In genomic region chr11:14741195-14741594, GRCh38 we compare ENCODE assay signal across 19 cellular contexts.
DNase-seq lines count a peak whose midpoint lies in the region; ATAC-seq, FAIRE-seq and TF ChIP-seq lines count a peak whose summit lies in the region.
"Had no signal": no experiment of that assay in that cellular context is flagged by ENCODE, and none has a peak within 500 bp of the region (broad histone marks: within the 10 kb centered on the region; RNA-seq: fewer than 3 reads in every experiment).

No MANE protein-coding gene starts in this region.

- BruUV-seq in HepG2 (replicated peaks; lab: Mats Ljungman, UMichigan), result no TSS peak

- peaks cover 67% of the 10 kb centered on the region for H3K4me1 Mint-ChIP-seq in activated CD8-positive, alpha-beta T cell treated with anti-CD3 and anti-CD28 coated beads for 36 hours (ENCODE audit: low read depth)
- H3K4me1 Mint-ChIP-seq in activated CD8-positive, alpha-beta T cell treated with anti-CD3 and anti-CD28 coated beads, Interleukin-2, amount 10 ng/mL, durations not matched to agents 7 days and 5 days (ENCODE audit: low read depth), result peaks cover 69% of the 10 kb centered on the region
- peaks cover 57% of the 10 kb centered on the region for H3K4me1 Mint-ChIP-seq in activated naive CD8-positive, alpha-beta T cell treated with anti-CD3 and anti-CD28 coated beads for 36 hours
- peaks cover 48 to 84% (median 69%) of the 10 kb centered on the region in 4 donors for H3K4me1 Mint-ChIP-seq in naive thymus-derived CD8-positive, alpha-beta T cell
- peaks cover 44% of the 10 kb centered on the region for H3K4me1 Mint-ChIP-seq in activated CD4-positive, alpha-beta memory T cell treated with anti-CD3 and anti-CD28 coated beads for 36 hours (ENCODE audit: low read depth)

- peak overlapping the region; percentile 28 for H3K4me2 ChIP-seq in HepG2 (ENCODE audit: low read depth, low read length)
- H3K4me2 ChIP-seq: BLaER1, GM23338 had no signal

- no peaks in the 10 kb centered on the region for H3K9me3 ChIP-seq in HepG2 (ENCODE audit: low read length)

- CTCF ChIA-PET in activated CD8-positive, alpha-beta T cell treated with anti-CD3 and anti-CD28 coated beads for 36 hours (lab: Charles Lee), result no interaction called here
- CTCF ChIA-PET in activated CD8-positive, alpha-beta T cell treated with anti-CD3 and anti-CD28 coated beads, Interleukin-2, amount 10 ng/mL, durations not matched to agents 7 days and 5 days (lab: Charles Lee), result interaction anchor here (1.0 kb wide), 1 partner anchor 13 kb away, joined by 3 read pairs; no protein-coding TSS in a partner anchor
- CTCF ChIA-PET in HepG2 (lab: Yijun Ruan, JAX; ENCODE audit: low intra/inter-chr PET ratio, low total read pairs), result no interaction called here
- CTCF ChIA-PET in activated CD4-positive, alpha-beta memory T cell treated with anti-CD3 and anti-CD28 coated beads for 36 hours (lab: Charles Lee), result no interaction called here

- POLR2A ChIA-PET in activated CD8-positive, alpha-beta T cell treated with anti-CD3 and anti-CD28 coated beads for 36 hours (lab: Charles Lee), result interaction anchor here (0.6 kb wide), 1 partner anchor 294 kb away, joined by 4 read pairs; no protein-coding TSS in a partner anchor
- POLR2A ChIA-PET in activated CD8-positive, alpha-beta T cell treated with anti-CD3 and anti-CD28 coated beads, Interleukin-2, amount 10 ng/mL, durations not matched to agents 7 days and 5 days (lab: Charles Lee), result no interaction called here
- POLR2A ChIA-PET in HepG2 (lab: Yijun Ruan, JAX), result no interaction called here
- POLR2A ChIA-PET in naive thymus-derived CD8-positive, alpha-beta T cell (lab: Charles Lee), result interaction anchor here (1.3 to 1.5 kb wide), 2 partner anchors 11 to 12 kb away, joined by 3 read pairs; no protein-coding TSS in a partner anchor
- POLR2A ChIA-PET in activated CD4-positive, alpha-beta memory T cell treated with anti-CD3 and anti-CD28 coated beads for 36 hours (lab: Charles Lee), result no interaction called here

- H3K36me3 ChIP-seq in HepG2 (replicated peaks in 1 of 2; ENCODE audit: control insufficient read depth in 1 of 2, insufficient read depth in 2 of 2, low read length in 2 of 2), result no peaks in the 10 kb centered on the region
- H3K36me3 ChIP-seq: BLaER1 had no signal

- WGBS in HepG2 (ENCODE audit: low lambda C conversion rate), result 2% methylated on average over 3 of the region's 3 CpGs

- H3K27ac Mint-ChIP-seq in activated CD8-positive, alpha-beta T cell treated with anti-CD3 and anti-CD28 coated beads for 36 hours, result peak overlapping the region; percentile 61
- no peak overlapping the region for H3K27ac Mint-ChIP-seq in activated CD8-positive, alpha-beta T cell treated with anti-CD3 and anti-CD28 coated beads, Interleukin-2, amount 10 ng/mL, durations not matched to agents 7 days and 5 days
- H3K27ac Mint-ChIP-seq in activated naive CD8-positive, alpha-beta T cell treated with anti-CD3 and anti-CD28 coated beads for 36 hours, result peak overlapping the region; percentile 47
- H3K27ac Mint-ChIP-seq in naive thymus-derived CD8-positive, alpha-beta T cell, result peak overlapping the region in 8 of 10 donors; percentile 12 to 83 (median 44)
- H3K27ac Mint-ChIP-seq in activated CD4-positive, alpha-beta memory T cell treated with anti-CD3 and anti-CD28 coated beads for 36 hours, result no peak overlapping the region
- H3K27ac Mint-ChIP-seq: CD14-positive monocyte, GM23338 had no signal

- H3K4me3 ChIP-seq in HepG2 (replicated peaks in 1 of 3; ENCODE audit: insufficient read depth in 1 of 3, low read depth in 2 of 3, low read length in 3 of 3), result no peak overlapping the region; a peak in 1 of 6 replicates
- H3K4me3 ChIP-seq: BLaER1, GM23338 had no signal

- H3K27me3 ChIP-seq in HepG2 (ENCODE audit: control insufficient read depth in 1 of 2, insufficient read depth in 2 of 2, low read length in 2 of 2), result no peaks in the 10 kb centered on the region
- H3K27me3 ChIP-seq: BLaER1 had no signal

- no peak overlapping the region for H2AFZ ChIP-seq in HepG2 (ENCODE audit: low read length)
- H2AFZ ChIP-seq: GM23338 had no signal

- peaks cover 78% of the 10 kb centered on the region for H3K36me3 Mint-ChIP-seq in activated CD8-positive, alpha-beta T cell treated with anti-CD3 and anti-CD28 coated beads for 36 hours (ENCODE audit: low read depth)
- peaks cover 86% of the 10 kb centered on the region for H3K36me3 Mint-ChIP-seq in activated CD8-positive, alpha-beta T cell treated with anti-CD3 and anti-CD28 coated beads, Interleukin-2, amount 10 ng/mL, durations not matched to agents 7 days and 5 days (ENCODE audit: low read depth)
- peaks cover 85% of the 10 kb centered on the region for H3K36me3 Mint-ChIP-seq in activated naive CD8-positive, alpha-beta T cell treated with anti-CD3 and anti-CD28 coated beads for 36 hours
- peaks cover 38 to 64% (median 57%) of the 10 kb centered on the region in 3 donors for H3K36me3 Mint-ChIP-seq in naive thymus-derived CD8-positive, alpha-beta T cell
- peaks cover 41% of the 10 kb centered on the region for H3K36me3 Mint-ChIP-seq in activated CD4-positive, alpha-beta memory T cell treated with anti-CD3 and anti-CD28 coated beads for 36 hours

- in situ Hi-C loops in HepG2 (cut with HindIII; ENCODE audit: extremely low pct_ligation_motif_present, low pct_unique_long_range_greater_than_20kb), result no loop called here

- TF ChIP-seq EP300 in HepG2 (IDR thresholded peaks at IDR 0.05; ENCODE audit: low read depth in 2 of 2, low read length in 2 of 2), result peak in 1 of 2 experiments; percentile 76; a peak in 2 of 4 replicates
- no peak for TF ChIP-seq EP300 in HepG2 (CRISPR knock-in tag; IDR thresholded peaks at IDR 0.05; ENCODE audit: borderline replicate concordance)

- TF ChIP-seq POLR2A in HepG2 (IDR thresholded peaks at IDR 0.05; ENCODE audit: insufficient read depth in 1 of 2, low read depth in 2 of 2, low read length in 2 of 2), result no peak

- H3K9me3 Mint-ChIP-seq in activated CD8-positive, alpha-beta T cell treated with anti-CD3 and anti-CD28 coated beads for 36 hours, result peaks cover 43% of the 10 kb centered on the region
- H3K9me3 Mint-ChIP-seq in activated CD8-positive, alpha-beta T cell treated with anti-CD3 and anti-CD28 coated beads, Interleukin-2, amount 10 ng/mL, durations not matched to agents 7 days and 5 days (ENCODE audit: insufficient read depth), result peaks cover 20% of the 10 kb centered on the region
- H3K9me3 Mint-ChIP-seq in activated naive CD8-positive, alpha-beta T cell treated with anti-CD3 and anti-CD28 coated beads for 36 hours, result peaks cover 49% of the 10 kb centered on the region
- H3K9me3 Mint-ChIP-seq in naive thymus-derived CD8-positive, alpha-beta T cell, result peaks cover 7 to 62% (median 24%) of the 10 kb centered on the region in 9 donors
- H3K9me3 Mint-ChIP-seq in activated CD4-positive, alpha-beta memory T cell treated with anti-CD3 and anti-CD28 coated beads for 36 hours, result peaks cover 38% of the 10 kb centered on the region

- peaks cover 35% of the 10 kb centered on the region for H3K4me1 ChIP-seq in HepG2 (ENCODE audit: insufficient read depth, low read length)
- H3K4me1 ChIP-seq: BLaER1 had no signal

- no peak for DNase-seq in activated CD8-positive, alpha-beta T cell treated with anti-CD3 and anti-CD28 coated beads for 36 hours
- no peak for DNase-seq in activated CD8-positive, alpha-beta T cell treated with anti-CD3 and anti-CD28 coated beads, Interleukin-2, amount 10 ng/mL, durations not matched to agents 7 days and 5 days
- no peak for DNase-seq in activated naive CD8-positive, alpha-beta T cell treated with anti-CD3 and anti-CD28 coated beads for 36 hours
- DNase-seq in HepG2 (ENCODE audit: low spot score) (peak; percentile 67), NCI-H526 treated with DMSO at 0.1 percent for 48 hours (lab: John Stamatoyannopoulos, UW) (no peak)
- DNase-seq in naive thymus-derived CD8-positive, alpha-beta T cell, result no peak
- DNase-seq in activated CD4-positive, alpha-beta memory T cell treated with anti-CD3 and anti-CD28 coated beads for 36 hours, result no peak
- DNase-seq: 8988T; CD8-positive, alpha-beta memory T cell; COR-L47; DMS 273 treated with DMSO at 0.1 percent for 48 hours; HCEC 1CT had no signal

- H3K9ac ChIP-seq in HepG2 (ENCODE audit: insufficient read depth, low read depth, low read length), result no peak overlapping the region
- H3K9ac ChIP-seq: BLaER1 had no signal

- intact Hi-C loops in activated CD8-positive, alpha-beta T cell treated with anti-CD3 and anti-CD28 coated beads for 36 hours (cut with micrococcal nuclease), result no loop called here
- intact Hi-C loops in HepG2 (cut with micrococcal nuclease; ENCODE audit: unreplicated experiment), result loop anchor here (10.0 kb wide), 1 partner anchor 96 kb away; the partner anchor contains the start of gene PDE3B
- intact Hi-C loops in activated CD4-positive, alpha-beta memory T cell treated with anti-CD3 and anti-CD28 coated beads for 36 hours (cut with micrococcal nuclease), result no loop called here

- H3K27ac ChIP-seq in HepG2 (ENCODE audit: extremely low read length, insufficient read depth, low read length), result peak overlapping the region; percentile 9
- H3K27ac ChIP-seq: BLaER1 had no signal

- no peak for TF ChIP-seq RAD21 in HepG2 (CRISPR knock-in tag; IDR thresholded peaks at IDR 0.05)

- H3K27me3 Mint-ChIP-seq in activated CD8-positive, alpha-beta T cell treated with anti-CD3 and anti-CD28 coated beads for 36 hours, result no peaks in the 10 kb centered on the region
- no peaks in the 10 kb centered on the region for H3K27me3 Mint-ChIP-seq in activated CD8-positive, alpha-beta T cell treated with anti-CD3 and anti-CD28 coated beads, Interleukin-2, amount 10 ng/mL, durations not matched to agents 7 days and 5 days (ENCODE audit: low read depth)
- no peaks in the 10 kb centered on the region for H3K27me3 Mint-ChIP-seq in activated naive CD8-positive, alpha-beta T cell treated with anti-CD3 and anti-CD28 coated beads for 36 hours
- H3K27me3 Mint-ChIP-seq in naive thymus-derived CD8-positive, alpha-beta T cell, result no peaks in the 10 kb centered on the region
- H3K27me3 Mint-ChIP-seq in activated CD4-positive, alpha-beta memory T cell treated with anti-CD3 and anti-CD28 coated beads for 36 hours, result no peaks in the 10 kb centered on the region

- TF ChIP-seq CTCF in activated CD8-positive, alpha-beta T cell treated with anti-CD3 and anti-CD28 coated beads for 36 hours (IDR thresholded peaks at IDR 0.05), result no peak
- no peak for TF ChIP-seq CTCF in HepG2 (CRISPR knock-in tag; IDR thresholded peaks at IDR 0.05)

- H3K4me3 Mint-ChIP-seq in activated CD8-positive, alpha-beta T cell treated with anti-CD3 and anti-CD28 coated beads for 36 hours, result no peak overlapping the region
- H3K4me3 Mint-ChIP-seq in activated CD8-positive, alpha-beta T cell treated with anti-CD3 and anti-CD28 coated beads, Interleukin-2, amount 10 ng/mL, durations not matched to agents 7 days and 5 days, result no peak overlapping the region
- H3K4me3 Mint-ChIP-seq in activated naive CD8-positive, alpha-beta T cell treated with anti-CD3 and anti-CD28 coated beads for 36 hours, result no peak overlapping the region
- peak overlapping the region in 4 of 10 donors; percentile 20 to 65 (median 30) for H3K4me3 Mint-ChIP-seq in naive thymus-derived CD8-positive, alpha-beta T cell
- no peak overlapping the region for H3K4me3 Mint-ChIP-seq in activated CD4-positive, alpha-beta memory T cell treated with anti-CD3 and anti-CD28 coated beads for 36 hours
- H3K4me3 Mint-ChIP-seq: CD14-positive monocyte, GM23338 had no signal

- H4K20me1 ChIP-seq in HepG2 (ENCODE audit: insufficient read depth, low read length), result no peaks in the 10 kb centered on the region
- H4K20me1 ChIP-seq: BLaER1 had no signal

- peak; percentile 72 for FAIRE-seq in HepG2 (lab: Jason Lieb, UNC)
- FAIRE-seq: G401.6, GM12891, H54 had no signal

- ATAC-seq in activated CD8-positive, alpha-beta T cell treated with anti-CD3 and anti-CD28 coated beads for 36 hours, result no peak
- ATAC-seq in activated CD8-positive, alpha-beta T cell treated with anti-CD3 and anti-CD28 coated beads, Interleukin-2, amount 10 ng/mL, durations not matched to agents 7 days and 5 days, result no peak
- peak; percentile 59; the same call in 2 of the 3 replicates for ATAC-seq in HepG2
- ATAC-seq in naive thymus-derived CD8-positive, alpha-beta T cell, result no peak
- ATAC-seq in HG02870 (IDR thresholded peaks at IDR 0.05; ENCODE audit: unreplicated experiment), result no peak
- ATAC-seq: GM23338 had no signal

- H3K79me2 ChIP-seq in HepG2 (ENCODE audit: insufficient read depth, low read length), result peaks cover 34% of the 10 kb centered on the region

Comparison
In these comparisons a context has a peak if more than half of its experiments do, and no peak if none do; other contexts are left out.
1. H3K27ac Mint-ChIP-seq: peak in activated CD8-positive, alpha-beta T cell treated with anti-CD3 and anti-CD28 coated beads for 36 hours (single experiment), activated naive CD8-positive, alpha-beta T cell treated with anti-CD3 and anti-CD28 coated beads for 36 hours (single experiment) and naive thymus-derived CD8-positive, alpha-beta T cell (8 of 10); none in activated CD8-positive, alpha-beta T cell treated with anti-CD3 and anti-CD28 coated beads, Interleukin-2, amount 10 ng/mL, durations not matched to agents 7 days and 5 days (single experiment) and activated CD4-positive, alpha-beta memory T cell treated with anti-CD3 and anti-CD28 coated beads for 36 hours (single experiment).
2. POLR2A ChIA-PET loops: an anchor here in activated CD8-positive, alpha-beta T cell treated with anti-CD3 and anti-CD28 coated beads for 36 hours (0.6 kb wide) and naive thymus-derived CD8-positive, alpha-beta T cell (1.3 to 1.5 kb wide); none called in activated CD8-positive, alpha-beta T cell treated with anti-CD3 and anti-CD28 coated beads, Interleukin-2, amount 10 ng/mL, durations not matched to agents 7 days and 5 days, HepG2 and activated CD4-positive, alpha-beta memory T cell treated with anti-CD3 and anti-CD28 coated beads for 36 hours.